In the genomic region with DNA sequence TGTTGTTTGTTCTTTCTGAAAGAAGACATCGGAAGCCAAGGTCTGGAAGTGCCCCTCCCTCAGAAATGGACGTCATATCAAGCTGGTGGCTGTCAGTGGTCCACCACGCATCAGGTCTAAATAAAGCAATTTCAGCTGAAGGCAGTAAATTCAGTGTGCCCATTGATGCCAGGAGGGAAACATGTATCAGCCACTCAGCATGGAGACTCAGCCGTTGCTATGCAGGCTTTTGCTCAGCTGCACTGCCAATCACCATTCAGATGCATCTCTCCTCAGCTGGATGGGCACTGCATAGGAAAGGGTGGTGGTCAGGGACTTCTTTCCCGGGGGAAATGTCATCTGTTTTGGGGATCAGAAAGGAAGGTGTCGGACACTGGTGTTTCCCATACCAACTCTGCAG, we compare ENCODE assay signal across 20 cellular contexts.
DNase-seq lines count a peak whose midpoint lies in the region; ATAC-seq and TF ChIP-seq lines count a peak whose summit lies in the region.
"Had no signal": no experiment of that assay in that cellular context is flagged by ENCODE, and none has a peak within 500 bp of the region (broad histone marks: within the 10 kb centered on the region; RNA-seq: fewer than 3 reads in every experiment).

No MANE protein-coding gene starts in this region.

- POLR2A ChIA-PET in SK-N-SH (lab: Yijun Ruan, JAX): no interaction called here
- POLR2A ChIA-PET in WTC11 (lab: Charles Lee): no interaction called here

- H3K9ac ChIP-seq in SK-N-SH (no peak overlapping the region), mammary epithelial cell (ENCODE audit: insufficient read depth, low read length) (no peak overlapping the region)

- TF ChIP-seq CTCF in SK-N-SH (IDR thresholded peaks at IDR 0.05) (no peak), dorsolateral prefrontal cortex (IDR thresholded peaks at IDR 0.05 in 54 of 56, conservative IDR thresholded peaks at IDR 0.05 in 2 of 56; ENCODE audit: low read depth in 1 of 56, partially characterized antibody in 56 of 56) (no peak), WTC11 (IDR thresholded peaks at IDR 0.05) (no peak), mammary epithelial cell (conservative IDR thresholded peaks at IDR 0.05 in 1 of 2, IDR thresholded peaks at IDR 0.05 in 1 of 2; ENCODE audit: extremely low read depth in 1 of 2, insufficient read depth in 1 of 2, low read depth in 1 of 2, low read length in 2 of 2) (no peak)

- H3K79me2 ChIP-seq in SK-N-SH (ENCODE audit: insufficient read depth): no peaks in the 10 kb centered on the region
- H3K79me2 ChIP-seq in mammary epithelial cell (ENCODE audit: insufficient read depth, low read length): no peaks in the 10 kb centered on the region

- H3K4me3 Mint-ChIP-seq in WTC11: no peak overlapping the region
- H3K4me3 Mint-ChIP-seq: CD4-positive, alpha-beta T cell had no signal

- no peaks in the 10 kb centered on the region for H3K4me1 ChIP-seq in SK-N-SH (ENCODE audit: control insufficient read depth in 1 of 2, insufficient read depth in 2 of 2, low read depth in 1 of 2, low read length in 1 of 2)
- H3K4me1 ChIP-seq in mammary epithelial cell (ENCODE audit: insufficient read depth, low read length): no peaks in the 10 kb centered on the region
- H3K4me1 ChIP-seq: Caco-2 had no signal

- DNase-seq in SK-N-SH (no peak), NCI-H2227 treated with DMSO at 0.1 percent for 48 hours (lab: John Stamatoyannopoulos, UW) (peak; percentile 87), dorsolateral prefrontal cortex (peak in 4 of 10 donors; percentile 27 to 68 (median 58)), WTC11 (ENCODE audit: low spot score) (no peak), mammary epithelial cell (no peak), putamen (ENCODE audit: low spot score) (no peak), NCI-H2081 (lab: John Stamatoyannopoulos, UW) (no peak)
- DNase-seq: Caco-2; CD4-positive, alpha-beta T cell; DMS153; GF-D8; GOT3; KG1; NCI-H1436; NCI-H1930; NCI-H2171; NCI-H510A treated with DMSO at 0.1 percent for 48 hours; NCI-H82 had no signal

- no peaks in the 10 kb centered on the region for H3K9me3 ChIP-seq in SK-N-SH
- no peaks in the 10 kb centered on the region for H3K9me3 ChIP-seq in mammary epithelial cell (replicated peaks; ENCODE audit: insufficient read depth, low read length)
- H3K9me3 ChIP-seq: Caco-2 had no signal

- no TSS peak for BruUV-seq in mammary epithelial cell (replicated peaks; lab: Mats Ljungman, UMichigan)

- H3K9me3 Mint-ChIP-seq in WTC11: peaks cover 12% of the 10 kb centered on the region
- H3K9me3 Mint-ChIP-seq: CD4-positive, alpha-beta T cell had no signal

- no peaks in the 10 kb centered on the region for H3K36me3 ChIP-seq in SK-N-SH (replicated peaks in 1 of 2; ENCODE audit: control insufficient read depth in 1 of 2, insufficient read depth in 2 of 2, low read length in 1 of 2)
- no peaks in the 10 kb centered on the region for H3K36me3 ChIP-seq in mammary epithelial cell (ENCODE audit: insufficient read depth, low read length)

- H3K36me3 Mint-ChIP-seq in WTC11: peaks cover 5% of the 10 kb centered on the region; the same call in 1 of the 2 replicates

- no peak for TF ChIP-seq RAD21 in SK-N-SH (IDR thresholded peaks at IDR 0.05; ENCODE audit: low read length)

- dilution Hi-C loops in mammary epithelial cell (cut with HindIII; ENCODE audit: low sequenced_read_pairs): no loop called here

- H3K4me1 Mint-ChIP-seq in WTC11: peaks cover 13% of the 10 kb centered on the region

- no peaks in the 10 kb centered on the region for H4K20me1 ChIP-seq in SK-N-SH (ENCODE audit: insufficient read depth)
- H4K20me1 ChIP-seq in mammary epithelial cell (ENCODE audit: insufficient read depth, low read length): no peaks in the 10 kb centered on the region

- H3K27ac Mint-ChIP-seq in WTC11: no peak overlapping the region
- H3K27ac Mint-ChIP-seq: CD4-positive, alpha-beta T cell had no signal

- H3K27me3 ChIP-seq in SK-N-SH (ENCODE audit: insufficient read depth) (no peaks in the 10 kb centered on the region), dorsolateral prefrontal cortex (no peaks in the 10 kb centered on the region), mammary epithelial cell (ENCODE audit: insufficient read depth, low read length) (no peaks in the 10 kb centered on the region)

- no peaks in the 10 kb centered on the region for H3K27me3 Mint-ChIP-seq in WTC11 (ENCODE audit: low read depth)
- H3K27me3 Mint-ChIP-seq: CD4-positive, alpha-beta T cell had no signal

- no peak overlapping the region for H2AFZ ChIP-seq in SK-N-SH (ENCODE audit: low read depth)
- H2AFZ ChIP-seq in mammary epithelial cell (ENCODE audit: low read depth, low read length): no peak overlapping the region

- CTCF ChIA-PET in SK-N-SH (lab: Yijun Ruan, JAX): no interaction called here
- CTCF ChIA-PET in WTC11 (lab: Charles Lee): no interaction called here
- CTCF ChIA-PET in mammary epithelial cell (lab: Charles Lee; ENCODE audit: low non-redundant PET): no interaction called here

- H3K4me3 ChIP-seq in SK-N-SH (ENCODE audit: low read depth in 2 of 2, low read length in 1 of 2) (no peak overlapping the region), dorsolateral prefrontal cortex (peak overlapping the region in 1 of 59 donors; percentile 23), mammary epithelial cell (replicated peaks in 1 of 3; ENCODE audit: insufficient read depth in 1 of 3, low read depth in 2 of 3, low read length in 3 of 3) (no peak overlapping the region)

- 50% methylated on average over 6 of the region's 6 CpGs for WGBS in SK-N-SH (ENCODE audit: low lambda C conversion rate)
- WGBS in mammary epithelial cell (ENCODE audit: low coverage, missing lambda C conversion rate): 100% methylated on average over 5 of the region's 6 CpGs

- intact Hi-C loops in dorsolateral prefrontal cortex (cut with DNase I): no loop called here
- intact Hi-C loops in mammary epithelial cell (cut with micrococcal nuclease): no loop called here

- H3K27ac ChIP-seq in SK-N-SH (ENCODE audit: low read depth in 2 of 2, low read length in 1 of 2): no peak overlapping the region
- H3K27ac ChIP-seq in dorsolateral prefrontal cortex: peak overlapping the region in 34 of 59 donors; percentile 6 to 81 (median 40)
- H3K27ac ChIP-seq in mammary epithelial cell (ENCODE audit: insufficient read depth, low read depth, low read length): no peak overlapping the region

- H3F3A ChIP-seq in SK-N-SH (replicated peaks; ENCODE audit: insufficient read depth): no peaks in the 10 kb centered on the region

- no peaks in the 10 kb centered on the region for H3K9me2 ChIP-seq in SK-N-SH

- ATAC-seq in SK-N-SH treated with all-trans-retinoic acid at 6 μM for 48 hours (no peak), WTC11 (no peak)
- ATAC-seq: Panc1 had no signal

- in situ Hi-C loops in mammary epithelial cell (cut with MboI; ENCODE audit: low sequenced_read_pairs in 2 of 2): no loop called here

- H3K4me2 ChIP-seq in SK-N-SH: no peak overlapping the region
- no peak overlapping the region for H3K4me2 ChIP-seq in mammary epithelial cell (ENCODE audit: insufficient read depth, low read depth, low read length)

- no peak for TF ChIP-seq EP300 in SK-N-SH (IDR thresholded peaks at IDR 0.05; ENCODE audit: borderline replicate concordance in 1 of 2, low read depth in 1 of 2, low read length in 1 of 2)

TF ChIP-seq in SK-N-SH, 30 proteins besides CTCF, POLR2A, EP300 and RAD21:
- TF ChIP-seq RFX5 (IDR thresholded peaks at IDR 0.05; ENCODE audit: low read length) (peak; percentile 95), POLR2AphosphoS5 (IDR thresholded peaks at IDR 0.05; ENCODE audit: low read depth, low read length) (no peak)

TF ChIP-seq in SK-N-SH treated with all-trans-retinoic acid at 6 μM for 48 hours, 23 proteins besides CTCF, POLR2A, EP300 and RAD21 (continues in another document):
- TF ChIP-seq BACH2 (CRISPR knock-in tag; IDR thresholded peaks at IDR 0.05; ENCODE audit: borderline replicate concordance) (no peak), GLIS3 (CRISPR knock-in tag; IDR thresholded peaks at IDR 0.05) (no peak), CSDC2 (CRISPR knock-in tag; IDR thresholded peaks at IDR 0.05) (no peak), PPARA (CRISPR knock-in tag; IDR thresholded peaks at IDR 0.05; ENCODE audit: borderline replicate concordance) (no peak)
- TF ChIP-seq, protein P1, sequence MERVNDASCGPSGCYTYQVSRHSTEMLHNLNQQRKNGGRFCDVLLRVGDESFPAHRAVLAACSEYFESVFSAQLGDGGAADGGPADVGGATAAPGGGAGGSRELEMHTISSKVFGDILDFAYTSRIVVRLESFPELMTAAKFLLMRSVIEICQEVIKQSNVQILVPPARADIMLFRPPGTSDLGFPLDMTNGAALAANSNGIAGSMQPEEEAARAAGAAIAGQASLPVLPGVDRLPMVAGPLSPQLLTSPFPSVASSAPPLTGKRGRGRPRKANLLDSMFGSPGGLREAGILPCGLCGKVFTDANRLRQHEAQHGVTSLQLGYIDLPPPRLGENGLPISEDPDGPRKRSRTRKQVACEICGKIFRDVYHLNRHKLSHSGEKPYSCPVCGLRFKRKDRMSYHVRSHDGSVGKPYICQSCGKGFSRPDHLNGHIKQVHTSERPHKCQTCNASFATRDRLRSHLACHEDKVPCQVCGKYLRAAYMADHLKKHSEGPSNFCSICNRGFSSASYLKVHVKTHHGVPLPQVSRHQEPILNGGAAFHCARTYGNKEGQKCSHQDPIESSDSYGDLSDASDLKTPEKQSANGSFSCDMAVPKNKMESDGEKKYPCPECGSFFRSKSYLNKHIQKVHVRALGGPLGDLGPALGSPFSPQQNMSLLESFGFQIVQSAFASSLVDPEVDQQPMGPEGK (CRISPR knock-in tag; IDR thresholded peaks at IDR 0.05; ENCODE audit: borderline replicate concordance): no peak

TF ChIP-seq in WTC11, 78 proteins besides CTCF, POLR2A, EP300 and RAD21:
- TF ChIP-seq, protein P2, sequence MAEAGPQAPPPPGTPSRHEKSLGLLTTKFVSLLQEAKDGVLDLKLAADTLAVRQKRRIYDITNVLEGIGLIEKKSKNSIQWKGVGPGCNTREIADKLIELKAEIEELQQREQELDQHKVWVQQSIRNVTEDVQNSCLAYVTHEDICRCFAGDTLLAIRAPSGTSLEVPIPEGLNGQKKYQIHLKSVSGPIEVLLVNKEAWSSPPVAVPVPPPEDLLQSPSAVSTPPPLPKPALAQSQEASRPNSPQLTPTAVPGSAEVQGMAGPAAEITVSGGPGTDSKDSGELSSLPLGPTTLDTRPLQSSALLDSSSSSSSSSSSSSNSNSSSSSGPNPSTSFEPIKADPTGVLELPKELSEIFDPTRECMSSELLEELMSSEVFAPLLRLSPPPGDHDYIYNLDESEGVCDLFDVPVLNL (CRISPR knock-in tag; IDR thresholded peaks at IDR 0.05; ENCODE audit: borderline replicate concordance, low read depth): no peak

Comparison
In these comparisons a context has a peak if more than half of its experiments do, and no peak if none do; other contexts are left out.
1. H3K27ac ChIP-seq: peak in dorsolateral prefrontal cortex (34 of 59); none in SK-N-SH (0 of 2) and mammary epithelial cell (single experiment).